11 cellular contexts compared by ENCODE assay signal in the genomic region with DNA sequence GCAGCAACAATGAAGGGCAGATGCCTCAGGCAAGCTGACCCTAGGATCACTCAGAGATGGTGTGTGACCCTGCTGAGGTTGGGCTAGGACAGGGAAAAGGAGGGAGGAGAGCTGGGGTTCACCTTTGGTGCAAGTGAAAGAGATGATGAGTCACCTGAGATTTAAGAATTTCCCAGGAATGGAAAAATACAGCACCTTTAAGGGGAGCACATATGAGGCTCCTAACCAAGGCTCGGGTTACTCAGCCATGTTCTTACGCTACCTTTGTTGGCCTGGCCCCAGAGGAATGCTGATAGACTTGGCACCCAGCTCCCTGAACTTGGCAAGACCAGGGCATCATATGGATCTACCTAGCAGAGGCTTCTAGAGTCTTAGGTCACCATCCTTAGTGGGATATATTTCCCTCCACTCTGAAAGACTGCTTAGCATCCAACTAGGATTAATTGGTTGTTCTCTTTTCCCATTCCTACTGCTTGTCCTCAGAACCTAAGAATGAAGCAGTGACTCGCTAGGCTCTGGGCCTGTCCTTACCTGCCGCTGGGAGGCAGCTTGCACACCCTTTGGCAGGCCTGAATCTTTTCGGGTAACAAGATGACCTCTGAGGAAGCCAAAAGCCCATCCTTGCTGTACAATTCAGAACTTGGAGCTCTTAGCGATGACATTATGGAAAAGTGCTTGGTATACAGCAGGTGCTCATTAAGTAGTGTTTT. TPM values are rescaled to one million over a fixed set of nuclear protein-coding genes. Genes with fewer than 3 reads are reported as not detected.
A peak's percentile ranks its signal among the peaks of the same experiment; 100 is the strongest.
DNase-seq lines count a peak whose midpoint lies in the region; ATAC-seq, FAIRE-seq and TF ChIP-seq lines count a peak whose summit lies in the region.
"Had no signal": no experiment of that assay in that cellular context is flagged by ENCODE, and none has a peak within 500 bp of the region (broad histone marks: within the 10 kb centered on the region; RNA-seq: fewer than 3 reads in every experiment).

No MANE protein-coding gene starts in this region.

- H3K36me3 ChIP-seq in body of pancreas (replicated peaks in 1 of 2; ENCODE audit: insufficient read depth in 1 of 2, low read depth in 2 of 2) = no peaks in the 10 kb centered on the region

- no peak for TF ChIP-seq POLR2A in A549 (IDR thresholded peaks at IDR 0.05; ENCODE audit: low read length)
- TF ChIP-seq POLR2A in body of pancreas (IDR thresholded peaks at IDR 0.05) = no peak

- peak overlapping the region; percentile 72 for H3K4me2 ChIP-seq in A549

- peak; percentile 46 to 86 for DNase-seq in A549 (ENCODE audit: low read depth in 1 of 2, low spot score in 1 of 2)
- peak; percentile 80 for DNase-seq in HPDE6-E6E7 (ENCODE audit: extremely low spot score)
- DNase-seq in body of pancreas = peak in 3 of 4 donors; percentile 8 to 60 (median 39)
- peak; percentile 22 for DNase-seq in mesenteric fat pad (ENCODE audit: low spot score)
- no peak for DNase-seq in NCI-H345 treated with DMSO at 0.1 percent for 48 hours (lab: John Stamatoyannopoulos, UW; ENCODE audit: unreplicated experiment)
- DNase-seq in activated CD4-positive, alpha-beta memory T cell treated with anti-CD3 and anti-CD28 coated beads, Interleukin-2, amount 10 ng/mL, durations not matched to agents 7 days and 5 days = no peak
- no peak for DNase-seq in posterior vena cava (ENCODE audit: low spot score)
- DNase-seq: NCI-H1694 treated with DMSO at 0.1 percent for 48 hours, T-helper 2 cell had no signal

- H3K9me3 ChIP-seq in A549 (no peaks in the 10 kb centered on the region), body of pancreas (no peaks in the 10 kb centered on the region)

- intact Hi-C loops in body of pancreas (cut with DNase I) (no loop called here), posterior vena cava (cut with DNase I) (no loop called here)

- H3K4me1 Mint-ChIP-seq in activated CD4-positive, alpha-beta memory T cell treated with anti-CD3 and anti-CD28 coated beads, Interleukin-2, amount 10 ng/mL, durations not matched to agents 7 days and 5 days = peaks cover 20% of the 10 kb centered on the region

- no peak for TF ChIP-seq EP300 in A549 (IDR thresholded peaks at IDR 0.05)

- peak; percentile 42 to 77 for ATAC-seq in A549
- ATAC-seq in body of pancreas = no peak
- no peak for ATAC-seq in GM21825 (IDR thresholded peaks at IDR 0.05; ENCODE audit: unreplicated experiment)

- peak; percentile 39 for FAIRE-seq in A549 (lab: Jason Lieb, UNC)

- TF ChIP-seq RAD21 in A549 (conservative IDR thresholded peaks at IDR 0.05 in 1 of 2, IDR thresholded peaks at IDR 0.05 in 1 of 2) = no peak

- H3K27ac Mint-ChIP-seq in activated CD4-positive, alpha-beta memory T cell treated with anti-CD3 and anti-CD28 coated beads, Interleukin-2, amount 10 ng/mL, durations not matched to agents 7 days and 5 days = no peak overlapping the region

- peak overlapping the region; percentile 89 to 98 for H3K27ac ChIP-seq in A549
- H3K27ac ChIP-seq in body of pancreas = no peak overlapping the region
- H3K27ac ChIP-seq: coronary artery had no signal

- H3K9me3 Mint-ChIP-seq in activated CD4-positive, alpha-beta memory T cell treated with anti-CD3 and anti-CD28 coated beads, Interleukin-2, amount 10 ng/mL, durations not matched to agents 7 days and 5 days = no peaks in the 10 kb centered on the region

- CTCF ChIA-PET in A549 (lab: Yijun Ruan, JAX) = interaction anchor here (1.3 to 4.8 kb wide), 4 partner anchors 12 to 274 kb away, joined by 3 to 21 read pairs (median 4); a partner anchor contains a TSS
- CTCF ChIA-PET in activated CD4-positive, alpha-beta memory T cell treated with anti-CD3 and anti-CD28 coated beads, Interleukin-2, amount 10 ng/mL, durations not matched to agents 7 days and 5 days (lab: Charles Lee) = interaction anchor here (0.8 to 1.1 kb wide), 2 partner anchors 13 to 24 kb away, joined by 3 read pairs; a partner anchor contains a TSS

- H3K4me1 ChIP-seq in A549 (peaks cover 55% of the 10 kb centered on the region), body of pancreas (peaks cover 15% of the 10 kb centered on the region)

- H3K27me3 Mint-ChIP-seq in activated CD4-positive, alpha-beta memory T cell treated with anti-CD3 and anti-CD28 coated beads, Interleukin-2, amount 10 ng/mL, durations not matched to agents 7 days and 5 days = no peaks in the 10 kb centered on the region

- TF ChIP-seq CTCF in A549 (IDR thresholded peaks at IDR 0.05) (no peak), body of pancreas (IDR thresholded peaks at IDR 0.05) (no peak)

- no peaks in the 10 kb centered on the region for H3K27me3 ChIP-seq in body of pancreas

- no peaks in the 10 kb centered on the region for H3K36me3 Mint-ChIP-seq in activated CD4-positive, alpha-beta memory T cell treated with anti-CD3 and anti-CD28 coated beads, Interleukin-2, amount 10 ng/mL, durations not matched to agents 7 days and 5 days (ENCODE audit: low read depth)

- WGBS in A549 (ENCODE audit: missing lambda C conversion rate) = 41% methylated on average over 6 of the region's 6 CpGs
- WGBS in body of pancreas, 2 donors = 71 to 79% methylated on average over 5 to 6 of the region's 6 CpGs

- no peak overlapping the region for H3K4me3 ChIP-seq in A549
- no peak overlapping the region for H3K4me3 ChIP-seq in body of pancreas
- H3K4me3 ChIP-seq: coronary artery had no signal

- POLR2A ChIA-PET in A549 (lab: Yijun Ruan, JAX) = interaction anchor here (1.1 to 1.4 kb wide), 2 partner anchors 9 to 13 kb away, joined by 4 to 5 read pairs; a partner anchor contains a TSS
- POLR2A ChIA-PET in activated CD4-positive, alpha-beta memory T cell treated with anti-CD3 and anti-CD28 coated beads, Interleukin-2, amount 10 ng/mL, durations not matched to agents 7 days and 5 days (lab: Charles Lee) = interaction anchor here (13.5 kb wide), 1 partner anchor 15 kb away, joined by 343 read pairs; a partner anchor contains a TSS

- H3K4me3 Mint-ChIP-seq in activated CD4-positive, alpha-beta memory T cell treated with anti-CD3 and anti-CD28 coated beads, Interleukin-2, amount 10 ng/mL, durations not matched to agents 7 days and 5 days = no peak overlapping the region

TF ChIP-seq in A549, 52 proteins besides CTCF, POLR2A, EP300 and RAD21:
- no peak for TF ChIP-seq ZNF302 (CRISPR knock-in tag; IDR thresholded peaks at IDR 0.05)
- TF ChIP-seq NPAS2 (CRISPR knock-in tag; IDR thresholded peaks at IDR 0.05; ENCODE audit: borderline replicate concordance) = no peak
- TF ChIP-seq RNF2 (IDR thresholded peaks at IDR 0.05; ENCODE audit: borderline replicate concordance, low read depth) = no peak
- peak; percentile 45; the same call in 1 of the 2 replicates for TF ChIP-seq FOSL2 (IDR thresholded peaks at IDR 0.05)
- TF ChIP-seq FOSL2 (CRISPR knock-in tag; IDR thresholded peaks at IDR 0.05) = peak; percentile 86
- no peak for TF ChIP-seq ZFP36 (IDR thresholded peaks at IDR 0.05; ENCODE audit: borderline replicate concordance, partially characterized antibody)
- no peak for TF ChIP-seq PHF8 (IDR thresholded peaks at IDR 0.05; ENCODE audit: borderline replicate concordance, low read depth)
- no peak for TF ChIP-seq FOXS1 (CRISPR knock-in tag; IDR thresholded peaks at IDR 0.05)
- TF ChIP-seq MAFK (IDR thresholded peaks at IDR 0.05; ENCODE audit: partially characterized antibody) = no peak
- 0 out of 2 replicates have a peak, but pooled peaks have one; percentile 46 for TF ChIP-seq EHF (CRISPR knock-in tag; IDR thresholded peaks at IDR 0.05)
- no peak for TF ChIP-seq CBX8 (IDR thresholded peaks at IDR 0.05)
- TF ChIP-seq, protein P1, sequence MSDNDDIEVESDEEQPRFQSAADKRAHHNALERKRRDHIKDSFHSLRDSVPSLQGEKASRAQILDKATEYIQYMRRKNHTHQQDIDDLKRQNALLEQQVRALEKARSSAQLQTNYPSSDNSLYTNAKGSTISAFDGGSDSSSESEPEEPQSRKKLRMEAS (IDR thresholded peaks at IDR 0.05) = peak; percentile 28; the same call in 1 of the 2 replicates
- peak; percentile 27 to 47; a peak in 2 of 5 replicates for TF ChIP-seq JUN (IDR thresholded peaks at IDR 0.05)
- TF ChIP-seq GATA3 (IDR thresholded peaks at IDR 0.05; ENCODE audit: borderline replicate concordance) = peak; percentile 24; the same call in 1 of the 2 replicates
- no peak for TF ChIP-seq RARB (CRISPR knock-in tag; IDR thresholded peaks at IDR 0.05)
- TF ChIP-seq HOXB13 (CRISPR knock-in tag; IDR thresholded peaks at IDR 0.05; ENCODE audit: low read depth) = no peak
- TF ChIP-seq, protein P2, sequence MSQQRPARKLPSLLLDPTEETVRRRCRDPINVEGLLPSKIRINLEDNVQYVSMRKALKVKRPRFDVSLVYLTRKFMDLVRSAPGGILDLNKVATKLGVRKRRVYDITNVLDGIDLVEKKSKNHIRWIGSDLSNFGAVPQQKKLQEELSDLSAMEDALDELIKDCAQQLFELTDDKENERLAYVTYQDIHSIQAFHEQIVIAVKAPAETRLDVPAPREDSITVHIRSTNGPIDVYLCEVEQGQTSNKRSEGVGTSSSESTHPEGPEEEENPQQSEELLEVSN (IDR thresholded peaks at IDR 0.05; ENCODE audit: borderline replicate concordance, low read depth) = 0 out of 2 replicates have a peak, but pooled peaks have one; percentile 6

RNA-seq across cellular contexts. Expression of a gene that starts 4.0 kb away (rescaled TPM):
- polyA plus RNA-seq in A549 (2011; rRNA removed) (41.4 and 49.3 TPM in 2 replicates), A549 (2017; fragmentation: RNase III; extraction: RNeasy Plus Mini Kit Qiagen cat#74134 plus additional on column Dnase treatment) (21.3 to 21.9 TPM (median 21.5 TPM) in 3 replicates)
- 6.6 and 7.4 TPM in 2 replicates for polyA plus RNA-seq in A549 (2012; cell fraction: cytosol; rRNA removed)
- polyA plus RNA-seq in A549 (2012; cell fraction: nucleus; rRNA removed) = 9.7 and 16.5 TPM in 2 replicates
- 30.5 and 33.6 TPM in 2 replicates for polyA minus RNA-seq in A549 (2011; rRNA and poly(A)+ RNA removed)
- total RNA-seq in body of pancreas (10 to 100 TPM; 12.5 to 17.6 TPM), mesenteric fat pad (31.6 TPM), posterior vena cava (10 to 100 TPM; 22.3 to 22.8 TPM)
- 10 to 100 TPM; 24.2 to 25.0 TPM for total RNA-seq in activated CD4-positive, alpha-beta memory T cell treated with anti-CD3 and anti-CD28 coated beads, Interleukin-2, amount 10 ng/mL, durations not matched to agents 7 days and 5 days

RNA-seq across cellular contexts. Expression of a gene that starts 12.8 kb away (rescaled TPM):
- polyA plus RNA-seq in A549 (2011; rRNA removed) (23.3 and 33.1 TPM in 2 replicates), A549 (2017; fragmentation: RNase III; extraction: RNeasy Plus Mini Kit Qiagen cat#74134 plus additional on column Dnase treatment) (30.2 to 44.1 TPM (median 41.1 TPM) in 3 replicates)
- polyA plus RNA-seq in A549 (2012; cell fraction: cytosol; rRNA removed) = 12.0 and 14.4 TPM in 2 replicates
- 12.7 and 19.3 TPM in 2 replicates for polyA plus RNA-seq in A549 (2012; cell fraction: nucleus; rRNA removed)
- polyA minus RNA-seq in A549 (2011; rRNA and poly(A)+ RNA removed) = 20.1 and 21.2 TPM in 2 replicates
- total RNA-seq in body of pancreas (10 to 100 TPM; 13.2 to 15.3 TPM), mesenteric fat pad (17.4 TPM), posterior vena cava (10 to 100 TPM; 23.5 to 24.0 TPM)
- 10 to 100 TPM; 74.8 to 75.5 TPM for total RNA-seq in activated CD4-positive, alpha-beta memory T cell treated with anti-CD3 and anti-CD28 coated beads, Interleukin-2, amount 10 ng/mL, durations not matched to agents 7 days and 5 days

Comparison
In these comparisons a context has a peak if more than half of its experiments do, and no peak if none do; other contexts are left out.
1. ATAC-seq: peak in A549 (2 of 2); none in body of pancreas (single experiment) and GM21825 (single experiment).
2. DNase-seq: peak in A549 (2 of 2), HPDE6-E6E7 (single experiment), body of pancreas (3 of 4) and mesenteric fat pad (single experiment); none in NCI-H345 treated with DMSO at 0.1 percent for 48 hours (single experiment), activated CD4-positive, alpha-beta memory T cell treated with anti-CD3 and anti-CD28 coated beads, Interleukin-2, amount 10 ng/mL, durations not matched to agents 7 days and 5 days (single experiment) and posterior vena cava (single experiment).
3. H3K27ac ChIP-seq: peak in A549 (2 of 2); none in body of pancreas (0 of 4).